9 cellular contexts compared by ENCODE assay signal in genomic region chr22:21713428-21714058, GRCh38. TPM values are rescaled to one million over a fixed set of nuclear protein-coding genes. Genes with fewer than 3 reads are reported as not detected.
DNase-seq lines count a peak whose midpoint lies in the region; TF ChIP-seq lines count a peak whose summit lies in the region.
"Had no signal": no experiment of that assay in that cellular context is flagged by ENCODE, and none has a peak within 500 bp of the region (broad histone marks: within the 10 kb centered on the region; RNA-seq: fewer than 3 reads in every experiment).

No MANE protein-coding gene starts in this region.

- no peaks in the 10 kb centered on the region for H3K27me3 ChIP-seq in fibroblast of lung (ENCODE audit: control insufficient read depth, insufficient read depth, low read length)
- no peaks in the 10 kb centered on the region for H3K27me3 ChIP-seq in rectal smooth muscle tissue (ENCODE audit: control insufficient read depth, insufficient read depth, low read length)

- peak; percentile 35 for DNase-seq in ELR (ENCODE audit: low read depth)
- peak; percentile 19 for DNase-seq in RKO (ENCODE audit: low spot score)
- DNase-seq in fibroblast of lung (ENCODE audit: low read depth in 2 of 2) = no peak
- no peak for DNase-seq in NCI-H2081 treated with DMSO at 0.1 percent for 48 hours (lab: John Stamatoyannopoulos, UW)
- DNase-seq in HT-29 (ENCODE audit: low spot score) = no peak
- DNase-seq in middle frontal gyrus (ENCODE audit: extremely low spot score, low spot score) = no peak
- no peak for DNase-seq in NOMO-1 (lab: John Stamatoyannopoulos, UW; ENCODE audit: unreplicated experiment in 2 of 2)
- DNase-seq: DMS153 had no signal

- H3K9me3 ChIP-seq in fibroblast of lung (ENCODE audit: control insufficient read depth, insufficient read depth, low read depth, low read length) = no peaks in the 10 kb centered on the region

- peak overlapping the region; percentile 46 for H3K4me2 ChIP-seq in fibroblast of lung (ENCODE audit: extremely low read depth, insufficient read depth, low read length)

- no peak for TF ChIP-seq CTCF in fibroblast of lung (conservative IDR thresholded peaks at IDR 0.05 in 1 of 2, IDR thresholded peaks at IDR 0.05 in 1 of 2; ENCODE audit: low read depth in 1 of 2, low read length in 2 of 2)

- H3K79me2 ChIP-seq in fibroblast of lung (ENCODE audit: control insufficient read depth, insufficient read depth, low read length) = no peaks in the 10 kb centered on the region

- no peak overlapping the region for H3K9ac ChIP-seq in fibroblast of lung (ENCODE audit: insufficient read depth, low read length)
- H3K9ac ChIP-seq in rectal smooth muscle tissue (ENCODE audit: low read length) = no peak overlapping the region

- H3K36me3 ChIP-seq in fibroblast of lung (ENCODE audit: control insufficient read depth, insufficient read depth, low read length) = no peaks in the 10 kb centered on the region
- H3K36me3 ChIP-seq in rectal smooth muscle tissue (ENCODE audit: control insufficient read depth, insufficient read depth, low read length) = no peaks in the 10 kb centered on the region

- H3K4me1 ChIP-seq in fibroblast of lung (ENCODE audit: control insufficient read depth, extremely low read depth, insufficient read depth, low read length) (peaks cover 4% of the 10 kb centered on the region), rectal smooth muscle tissue (ENCODE audit: control insufficient read depth, insufficient read depth, low read length) (peaks cover 2% of the 10 kb centered on the region)

- no peak overlapping the region for H3K27ac ChIP-seq in fibroblast of lung (ENCODE audit: insufficient read depth, low read length)
- no peak overlapping the region for H3K27ac ChIP-seq in rectal smooth muscle tissue (ENCODE audit: low read depth, low read length)

- H2AFZ ChIP-seq in fibroblast of lung (ENCODE audit: low read length) = peak overlapping the region; percentile 68

- H4K20me1 ChIP-seq in fibroblast of lung (ENCODE audit: control insufficient read depth, extremely low read depth, insufficient read depth, low read length) = no peaks in the 10 kb centered on the region

- H3K4me3 ChIP-seq in fibroblast of lung (replicated peaks in 1 of 4; ENCODE audit: control extremely low read depth in 1 of 4, insufficient read depth in 1 of 4, low read depth in 3 of 4, low read length in 4 of 4) = no peak overlapping the region
- H3K4me3 ChIP-seq in rectal smooth muscle tissue (ENCODE audit: low read length) = peak overlapping the region; percentile 32

RNA-seq across cellular contexts. Expression of gene YPEL1, which starts 22.1 kb away (rescaled TPM):
- 1.5 and 2.3 TPM in 2 replicates for total RNA-seq in fibroblast of lung
- 0.36 and 0.51 TPM in 2 replicates for polyA plus RNA-seq in fibroblast of lung
- polyA plus RNA-seq in fibroblast of lung (2012) = 0.49 and 0.89 TPM in 2 replicates
- 0.96 TPM in 1 of 2 replicates, not detected in the other for polyA minus RNA-seq in fibroblast of lung (ENCODE audit: low replicate concordance)
- 0.26 and 4.2 TPM in 2 replicates for total RNA-seq in HT-29 (2014; rRNA removed; shearing (Covaris generic))

RNA-seq across cellular contexts. Expression of gene PPIL2, which starts 47.7 kb away (rescaled TPM):
- total RNA-seq in fibroblast of lung = 14.9 and 18.3 TPM in 2 replicates
- polyA plus RNA-seq in fibroblast of lung = 25.5 and 35.3 TPM in 2 replicates
- 27.8 and 34.0 TPM in 2 replicates for polyA plus RNA-seq in fibroblast of lung (2012)
- polyA minus RNA-seq in fibroblast of lung (ENCODE audit: low replicate concordance) = 47.2 and 51.1 TPM in 2 replicates
- total RNA-seq in HT-29 (2014; rRNA removed; shearing (Covaris generic)) = 35.5 and 42.6 TPM in 2 replicates

Comparison
In these comparisons a context has a peak if more than half of its experiments do, and no peak if none do; other contexts are left out.
1. DNase-seq: peak in ELR (single experiment) and RKO (single experiment); none in fibroblast of lung (0 of 2), NCI-H2081 treated with DMSO at 0.1 percent for 48 hours (single experiment), HT-29 (single experiment), middle frontal gyrus (single experiment) and NOMO-1 (0 of 2).